In the genomic region with DNA sequence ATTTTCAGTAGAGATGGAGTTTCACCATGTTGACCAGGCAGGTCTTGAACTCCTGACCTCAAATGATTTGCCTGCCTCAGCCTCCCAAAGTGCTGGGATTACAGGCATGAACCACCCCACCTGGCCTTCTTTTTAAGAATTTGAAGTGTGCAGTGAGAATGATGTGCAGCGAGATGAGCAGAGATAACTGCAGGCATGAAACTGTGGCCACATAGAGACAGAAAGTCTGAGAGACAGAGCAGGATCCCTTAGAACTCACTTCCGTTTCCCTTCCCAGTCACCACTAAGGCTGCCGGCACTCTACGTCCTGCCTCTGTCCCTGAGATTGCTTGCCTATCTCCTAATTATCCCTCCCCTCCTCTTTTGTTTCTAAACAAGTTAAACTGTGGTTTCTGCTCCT, we compare ENCODE assay signal across 33 cellular contexts. TPM values are rescaled to one million over a fixed set of nuclear protein-coding genes. Genes with fewer than 3 reads are reported as not detected.
"Had no signal": no experiment of that assay in that cellular context is flagged by ENCODE, and none has a peak within 500 bp of the region (broad histone marks: within the 10 kb centered on the region; RNA-seq: fewer than 3 reads in every experiment).

No MANE protein-coding gene starts in this region.

- H3K9ac ChIP-seq: neural progenitor cell, parathyroid adenoma had no signal

- H3K36me3 ChIP-seq: left ventricle myocardium inferior, neural progenitor cell, neutrophil, right atrium auricular region, right lobe of liver, tibial nerve, upper lobe of left lung, vagina had no signal

- DNase-seq: islet precursor cell; left ventricle myocardium inferior; naive B cell; natural killer cell; nephron progenitor cell; occipital lobe; psoas muscle; right lobe of liver; stimulated activated CD4-positive, alpha-beta T cell treated with anti-CD3 and anti-CD28 coated beads, Interleukin-1b, Interleukin-23, amount 100 ng/mL, for 48 hours; stimulated activated CD4-positive, alpha-beta T cell treated with anti-CD3 and anti-CD28 coated beads, Interleukin-2, amount 100 ng/mL, for 48 hours; stimulated activated CD4-positive, alpha-beta T cell treated with anti-CD3 and anti-CD28 coated beads, Interleukin-4, amount 100 ng/mL, for 4 hours; stimulated activated CD8-positive, alpha-beta memory T cell treated with anti-CD3 and anti-CD28 coated beads, Interleukin-4, amount 100 ng/mL, for 48 hours; stimulated activated naive CD4-positive, alpha-beta T cell treated with Interleukin-2 at 50 U/mL for 16 hours; stimulated activated naive CD8-positive, alpha-beta T cell treated with anti-CD3 and anti-CD28 coated beads, Interleukin-15, amount 100 ng/mL, for 72 hours; substantia nigra; upper lobe of left lung had no signal

- ATAC-seq: natural killer cell; psoas muscle; right lobe of liver; stimulated activated memory B cell treated with anti-CD40 and anti-IgM and Interleukin-4, amounts not matched to agents 10 μg/mL and 1 μg/mL and 100 μg/mL, for 72 hours; stimulated activated naive CD8-positive, alpha-beta T cell treated with anti-CD3 and anti-CD28 coated beads, Interleukin-15, amount 100 ng/mL, for 72 hours had no signal

- H3K4me3 ChIP-seq: left ventricle myocardium inferior, lung, neural progenitor cell, psoas muscle, right atrium auricular region, right lobe of liver, smooth muscle cell, tibial nerve, upper lobe of left lung, vagina had no signal

- H3K4me1 Mint-ChIP-seq: mesothelial cell of epicardium; nephron progenitor cell; neural progenitor cell; stimulated activated naive CD8-positive, alpha-beta T cell treated with anti-CD3 and anti-CD28 coated beads, Interleukin-15, amount 100 ng/mL, for 72 hours had no signal

- H3K36me3 Mint-ChIP-seq: mesothelial cell of epicardium; naive B cell; natural killer cell; neural progenitor cell; stimulated activated memory B cell treated with anti-CD40 and anti-IgM and Interleukin-4, amounts not matched to agents 10 μg/mL and 1 μg/mL and 100 μg/mL, for 72 hours had no signal

- H3K4me2 ChIP-seq: neural progenitor cell, smooth muscle cell had no signal

- H3K27ac Mint-ChIP-seq: mesothelial cell of epicardium; natural killer cell; nephron progenitor cell; neural progenitor cell; stimulated activated memory B cell treated with anti-CD40 and anti-IgM and Interleukin-4, amounts not matched to agents 10 μg/mL and 1 μg/mL and 100 μg/mL, for 72 hours; stimulated activated naive CD8-positive, alpha-beta T cell treated with anti-CD3 and anti-CD28 coated beads, Interleukin-15, amount 100 ng/mL, for 72 hours had no signal

- H3K4me3 Mint-ChIP-seq: mesothelial cell of epicardium; natural killer cell; nephron progenitor cell; neural progenitor cell; stimulated activated memory B cell treated with anti-CD40 and anti-IgM and Interleukin-4, amounts not matched to agents 10 μg/mL and 1 μg/mL and 100 μg/mL, for 72 hours; stimulated activated naive CD8-positive, alpha-beta T cell treated with anti-CD3 and anti-CD28 coated beads, Interleukin-15, amount 100 ng/mL, for 72 hours had no signal

- H2AFZ ChIP-seq: parathyroid adenoma had no signal

- H3K9me3 ChIP-seq: neutrophil, psoas muscle, right lobe of liver, tibial nerve, upper lobe of left lung, vagina had no signal

- H3K4me1 ChIP-seq: left ventricle myocardium inferior, neural progenitor cell, parathyroid adenoma, psoas muscle, right atrium auricular region, tibial nerve, vagina had no signal

- H3K27me3 Mint-ChIP-seq: naive B cell; stimulated activated memory B cell treated with anti-CD40 and anti-IgM and Interleukin-4, amounts not matched to agents 10 μg/mL and 1 μg/mL and 100 μg/mL, for 72 hours had no signal

- H3K9me3 Mint-ChIP-seq: natural killer cell; stimulated activated memory B cell treated with anti-CD40 and anti-IgM and Interleukin-4, amounts not matched to agents 10 μg/mL and 1 μg/mL and 100 μg/mL, for 72 hours; stimulated activated naive CD8-positive, alpha-beta T cell treated with anti-CD3 and anti-CD28 coated beads, Interleukin-15, amount 100 ng/mL, for 72 hours had no signal

- H3K27me3 ChIP-seq: neural progenitor cell, neutrophil, right atrium auricular region, right lobe of liver, tibial nerve, upper lobe of left lung, vagina had no signal

- H3K27ac ChIP-seq: left ventricle myocardium inferior, neural progenitor cell, neutrophil, parathyroid adenoma, psoas muscle, right atrium auricular region, right lobe of liver, tibial nerve, upper lobe of left lung, vagina had no signal

- H3K79me2 ChIP-seq: parathyroid adenoma had no signal

RNA-seq across cellular contexts. Expression of gene IL22RA2, which starts 27.2 kb away (rescaled TPM):
- total RNA-seq: kidney epithelial cell, left ventricle myocardium inferior, mesothelial cell of epicardium, natural killer cell, occipital lobe, osteocyte, posterior vena cava, psoas muscle, renal cortical epithelial cell, right atrium auricular region, right lobe of liver, skeletal muscle tissue, smooth muscle cell, temporal lobe, tibial nerve, upper lobe of left lung, urinary bladder, vagina had no signal
- polyA plus RNA-seq: psoas muscle, smooth muscle cell, urinary bladder had no signal
